ENCODE assay signal across 1 cellular context in the genomic region with DNA sequence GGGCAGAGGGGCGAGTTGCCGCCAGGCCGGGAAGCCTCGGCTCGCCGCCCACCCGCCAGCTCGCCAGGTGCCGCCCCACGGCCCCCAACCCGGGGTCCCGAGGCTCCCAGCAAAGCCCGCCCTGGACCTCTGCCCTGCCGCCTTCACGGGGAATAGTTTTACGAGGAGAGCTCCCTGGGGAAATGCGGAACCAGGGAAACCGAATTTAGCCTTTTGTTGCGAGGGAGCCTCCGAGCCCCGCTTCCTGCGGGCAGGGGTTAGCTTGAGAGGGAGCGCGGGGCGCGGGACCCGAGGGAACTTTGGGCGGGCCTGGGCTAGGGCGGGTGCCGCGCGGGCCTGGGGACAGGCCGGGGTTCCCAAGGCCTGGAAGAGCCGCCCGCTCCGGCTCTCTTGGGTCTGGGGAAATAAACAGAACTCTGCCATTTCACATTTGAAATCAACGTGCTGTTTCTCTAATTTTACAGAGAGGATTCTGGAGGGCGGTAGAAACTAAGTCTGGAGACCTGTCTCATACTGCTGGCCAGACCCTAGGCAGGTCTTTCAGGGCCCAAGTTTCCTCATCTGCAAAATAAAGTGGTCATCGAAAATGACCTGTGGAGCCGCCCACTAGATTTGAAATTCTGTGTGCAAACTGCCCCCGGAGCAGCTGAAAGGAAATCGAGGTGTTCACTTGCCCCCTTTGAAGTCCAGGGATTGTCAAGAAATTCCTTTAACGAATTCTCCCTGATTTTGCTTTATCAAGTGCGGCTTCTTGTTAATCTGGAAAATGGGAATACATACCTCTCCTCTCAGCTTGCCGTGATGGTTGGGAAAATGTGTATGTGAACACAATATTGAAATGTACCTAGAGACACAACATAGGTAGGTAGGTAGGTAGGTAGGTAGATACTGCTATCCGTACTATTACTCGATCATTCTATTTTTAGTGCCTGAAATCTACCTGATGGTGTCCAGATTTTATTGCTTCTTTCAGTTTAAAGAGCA.
TF ChIP-seq lines count a peak whose summit lies in the region.

No MANE protein-coding gene starts in this region.

TF ChIP-seq in WTC11, 78 proteins besides CTCF, POLR2A, EP300 and RAD21 (continued from another document):
- TF ChIP-seq, protein P1, sequence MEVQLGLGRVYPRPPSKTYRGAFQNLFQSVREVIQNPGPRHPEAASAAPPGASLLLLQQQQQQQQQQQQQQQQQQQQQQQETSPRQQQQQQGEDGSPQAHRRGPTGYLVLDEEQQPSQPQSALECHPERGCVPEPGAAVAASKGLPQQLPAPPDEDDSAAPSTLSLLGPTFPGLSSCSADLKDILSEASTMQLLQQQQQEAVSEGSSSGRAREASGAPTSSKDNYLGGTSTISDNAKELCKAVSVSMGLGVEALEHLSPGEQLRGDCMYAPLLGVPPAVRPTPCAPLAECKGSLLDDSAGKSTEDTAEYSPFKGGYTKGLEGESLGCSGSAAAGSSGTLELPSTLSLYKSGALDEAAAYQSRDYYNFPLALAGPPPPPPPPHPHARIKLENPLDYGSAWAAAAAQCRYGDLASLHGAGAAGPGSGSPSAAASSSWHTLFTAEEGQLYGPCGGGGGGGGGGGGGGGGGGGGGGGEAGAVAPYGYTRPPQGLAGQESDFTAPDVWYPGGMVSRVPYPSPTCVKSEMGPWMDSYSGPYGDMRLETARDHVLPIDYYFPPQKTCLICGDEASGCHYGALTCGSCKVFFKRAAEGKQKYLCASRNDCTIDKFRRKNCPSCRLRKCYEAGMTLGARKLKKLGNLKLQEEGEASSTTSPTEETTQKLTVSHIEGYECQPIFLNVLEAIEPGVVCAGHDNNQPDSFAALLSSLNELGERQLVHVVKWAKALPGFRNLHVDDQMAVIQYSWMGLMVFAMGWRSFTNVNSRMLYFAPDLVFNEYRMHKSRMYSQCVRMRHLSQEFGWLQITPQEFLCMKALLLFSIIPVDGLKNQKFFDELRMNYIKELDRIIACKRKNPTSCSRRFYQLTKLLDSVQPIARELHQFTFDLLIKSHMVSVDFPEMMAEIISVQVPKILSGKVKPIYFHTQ (CRISPR knock-in tag; IDR thresholded peaks at IDR 0.05) = 0 out of 2 replicates have a peak, but pooled peaks have one; percentile 63
- no peak for TF ChIP-seq TEAD4 (CRISPR knock-in tag; IDR thresholded peaks at IDR 0.05)
- TF ChIP-seq CREM (CRISPR knock-in tag; IDR thresholded peaks at IDR 0.05) = 0 out of 2 replicates have a peak, but pooled peaks have one; percentile 1
- 0 out of 2 replicates have a peak, but pooled peaks have one; percentile 57 for TF ChIP-seq SMAD3 (CRISPR knock-in tag; IDR thresholded peaks at IDR 0.05; ENCODE audit: borderline replicate concordance)
- TF ChIP-seq ZNF423 (CRISPR knock-in tag; IDR thresholded peaks at IDR 0.05) = peak; percentile 39; the same call in 1 of the 2 replicates
- 0 out of 2 replicates have a peak, but pooled peaks have one; percentile 25 for TF ChIP-seq MYBL2 (CRISPR knock-in tag; IDR thresholded peaks at IDR 0.05)
- TF ChIP-seq, protein P2, sequence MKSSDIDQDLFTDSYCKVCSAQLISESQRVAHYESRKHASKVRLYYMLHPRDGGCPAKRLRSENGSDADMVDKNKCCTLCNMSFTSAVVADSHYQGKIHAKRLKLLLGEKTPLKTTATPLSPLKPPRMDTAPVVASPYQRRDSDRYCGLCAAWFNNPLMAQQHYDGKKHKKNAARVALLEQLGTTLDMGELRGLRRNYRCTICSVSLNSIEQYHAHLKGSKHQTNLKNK (CRISPR knock-in tag; IDR thresholded peaks at IDR 0.05) = peak; percentile 13; the same call in 1 of the 2 replicates
- TF ChIP-seq SP1 (CRISPR knock-in tag; conservative IDR thresholded peaks at IDR 0.05) = peak; percentile 20; the same call in 1 of the 2 replicates
- TF ChIP-seq ELF4 (CRISPR knock-in tag; IDR thresholded peaks at IDR 0.05; ENCODE audit: low read depth) = 0 out of 2 replicates have a peak, but pooled peaks have one; percentile 8
- no peak for TF ChIP-seq EMX1 (CRISPR knock-in tag; IDR thresholded peaks at IDR 0.05)
- TF ChIP-seq, protein P3, sequence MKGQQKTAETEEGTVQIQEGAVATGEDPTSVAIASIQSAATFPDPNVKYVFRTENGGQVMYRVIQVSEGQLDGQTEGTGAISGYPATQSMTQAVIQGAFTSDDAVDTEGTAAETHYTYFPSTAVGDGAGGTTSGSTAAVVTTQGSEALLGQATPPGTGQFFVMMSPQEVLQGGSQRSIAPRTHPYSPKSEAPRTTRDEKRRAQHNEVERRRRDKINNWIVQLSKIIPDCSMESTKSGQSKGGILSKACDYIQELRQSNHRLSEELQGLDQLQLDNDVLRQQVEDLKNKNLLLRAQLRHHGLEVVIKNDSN (CRISPR knock-in tag; IDR thresholded peaks at IDR 0.05) = no peak
